1 cellular context compared by ENCODE assay signal in the genomic region with DNA sequence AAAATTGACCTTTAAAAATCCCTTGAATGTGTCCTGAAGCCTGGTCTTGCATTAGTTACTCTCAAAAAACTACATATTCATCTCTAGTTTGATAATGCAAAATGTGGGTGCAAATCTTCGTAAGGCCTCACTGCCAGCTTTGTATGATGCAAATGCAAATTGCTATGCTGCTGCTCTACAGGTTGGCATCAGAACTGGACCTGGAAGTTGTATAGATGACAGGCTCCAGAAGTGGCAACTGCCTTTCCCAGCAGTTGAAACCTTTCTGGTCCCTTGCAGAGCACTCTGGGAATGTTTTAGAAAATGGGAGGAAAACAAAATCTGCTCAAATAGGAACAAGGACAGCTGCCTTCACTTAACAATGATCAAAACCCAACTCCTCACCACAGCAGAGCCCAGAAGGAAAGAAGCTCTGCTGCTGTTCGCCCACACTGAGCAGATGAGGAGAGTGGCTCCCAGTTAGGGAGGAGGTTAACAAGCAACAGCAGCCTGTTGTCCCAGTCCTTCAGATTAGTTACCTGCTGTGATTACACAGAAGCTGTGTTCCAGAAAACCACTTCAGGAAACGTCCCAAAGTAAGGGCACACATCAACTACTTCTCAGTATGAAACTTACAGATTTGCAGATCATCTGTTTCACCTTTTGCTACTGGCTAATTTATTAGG.
TF ChIP-seq lines count a peak whose summit lies in the region.

No MANE protein-coding gene starts in this region.

TF ChIP-seq in WTC11, 78 proteins besides CTCF, POLR2A, EP300 and RAD21 (continued from another document):
- TF ChIP-seq PRDM15 (CRISPR knock-in tag; IDR thresholded peaks at IDR 0.05) (no peak), ZNF423 (CRISPR knock-in tag; IDR thresholded peaks at IDR 0.05) (no peak)
TF ChIP-seq in WTC11: peak in this region for 0.
